Comparison of ENCODE assay signal across 16 cellular contexts in genomic region chr12:75750950-75751349, GRCh38.
DNase-seq lines count a peak whose midpoint lies in the region; ATAC-seq and TF ChIP-seq lines count a peak whose summit lies in the region.
"Had no signal": no experiment of that assay in that cellular context is flagged by ENCODE, and none has a peak within 500 bp of the region (broad histone marks: within the 10 kb centered on the region; RNA-seq: fewer than 3 reads in every experiment).

No MANE protein-coding gene starts in this region.

- TF ChIP-seq CTCF in SK-N-SH (IDR thresholded peaks at IDR 0.05) (no peak), fibroblast of the aortic adventitia (IDR thresholded peaks at IDR 0.05; ENCODE audit: insufficient read depth, low read length) (no peak), osteocyte (IDR thresholded peaks at IDR 0.05) (no peak), RWPE1 (conservative IDR thresholded peaks at IDR 0.05; ENCODE audit: low read depth) (no peak)

- H3K4me3 ChIP-seq in SK-N-SH (ENCODE audit: low read depth in 2 of 2, low read length in 1 of 2) (no peak overlapping the region), fibroblast of the aortic adventitia (ENCODE audit: low read depth, low read length) (no peak overlapping the region), right cardiac atrium (ENCODE audit: low read length) (no peak overlapping the region)

- H3K36me3 Mint-ChIP-seq in osteocyte (ENCODE audit: unreplicated experiment) = no peaks in the 10 kb centered on the region
- no peaks in the 10 kb centered on the region for H3K36me3 Mint-ChIP-seq in stimulated activated effector memory CD8-positive, alpha-beta T cell treated with anti-CD3 and anti-CD28 coated beads, Interleukin-12 subunit alpha, Interleukin-12 subunit beta, amount 100 ng/mL, for 72 hours
- H3K36me3 Mint-ChIP-seq: CD4-positive, alpha-beta memory T cell; WTC11 had no signal

- H3K9me3 ChIP-seq in SK-N-SH (no peaks in the 10 kb centered on the region), right cardiac atrium (ENCODE audit: control insufficient read depth, low read length) (no peaks in the 10 kb centered on the region)

- peak overlapping the region; percentile 27; the same call in 1 of the 2 replicates for H3K4me2 ChIP-seq in SK-N-SH

- no peaks in the 10 kb centered on the region for H3K9me2 ChIP-seq in SK-N-SH

- CTCF ChIA-PET in SK-N-SH (lab: Yijun Ruan, JAX) (no interaction called here), RWPE1 (lab: Yijun Ruan, JAX) (interaction anchor here (0.5 kb wide), 1 partner anchor 247 kb away, joined by 3 read pairs; no protein-coding TSS in a partner anchor)

- POLR2A ChIA-PET in SK-N-SH (lab: Yijun Ruan, JAX) (no interaction called here), RWPE1 (lab: Yijun Ruan, JAX; ENCODE audit: low non-redundant PET) (no interaction called here)

- intact Hi-C loops in right cardiac atrium (cut with DNase I) = no loop called here

- H3F3A ChIP-seq in SK-N-SH (replicated peaks; ENCODE audit: insufficient read depth) = peaks cover 15% of the 10 kb centered on the region

- H3K27ac ChIP-seq in SK-N-SH (ENCODE audit: low read depth in 2 of 2, low read length in 1 of 2) = peak overlapping the region; percentile 65 to 72; a peak in 3 of 4 replicates
- no peak overlapping the region for H3K27ac ChIP-seq in RWPE1
- no peak overlapping the region for H3K27ac ChIP-seq in right cardiac atrium (ENCODE audit: low read length)

- no peaks in the 10 kb centered on the region for H3K36me3 ChIP-seq in SK-N-SH (replicated peaks in 1 of 2; ENCODE audit: control insufficient read depth in 1 of 2, insufficient read depth in 2 of 2, low read length in 1 of 2)

- H3K4me1 Mint-ChIP-seq in osteocyte (ENCODE audit: unreplicated experiment) = peaks cover 49% of the 10 kb centered on the region
- peaks cover 15% of the 10 kb centered on the region for H3K4me1 Mint-ChIP-seq in stimulated activated effector memory CD8-positive, alpha-beta T cell treated with anti-CD3 and anti-CD28 coated beads, Interleukin-12 subunit alpha, Interleukin-12 subunit beta, amount 100 ng/mL, for 72 hours

- H3K4me1 ChIP-seq in SK-N-SH (ENCODE audit: control insufficient read depth in 1 of 2, insufficient read depth in 2 of 2, low read depth in 1 of 2, low read length in 1 of 2) (peaks cover 0 to 7% of the 10 kb centered on the region in 2 experiments; a peak in 2 of 4 replicates), right cardiac atrium (ENCODE audit: control insufficient read depth, insufficient read depth, low read length) (no peaks in the 10 kb centered on the region)

- peak; percentile 71 for DNase-seq in COLO829 (ENCODE audit: low spot score)
- no peak for DNase-seq in SK-N-SH
- peak; percentile 97 for DNase-seq in fibroblast of the aortic adventitia (ENCODE audit: low read depth)
- no peak for DNase-seq in osteocyte (ENCODE audit: extremely low spot score, unreplicated experiment)
- no peak for DNase-seq in RWPE1 (ENCODE audit: low spot score)
- no peak for DNase-seq in stimulated activated effector memory CD8-positive, alpha-beta T cell treated with anti-CD3 and anti-CD28 coated beads, Interleukin-12 subunit alpha, Interleukin-12 subunit beta, amount 100 ng/mL, for 72 hours (ENCODE audit: low spot score in 2 of 2)
- no peak for DNase-seq in right cardiac atrium
- DNase-seq in germinal center (ENCODE audit: low spot score) = no peak
- DNase-seq: activated T-cell treated with anti-CD3 and anti-CD28 coated beads, Interleukin-2, amount 50 U/mL, for 1 hour; anterior cingulate cortex; CD4-positive, alpha-beta memory T cell; NCI-H1092; NCI-H69; SHP77 had no signal

- H3K27me3 Mint-ChIP-seq in osteocyte (ENCODE audit: unreplicated experiment) = peaks cover under 1% of the 10 kb centered on the region
- H3K27me3 Mint-ChIP-seq: CD4-positive, alpha-beta memory T cell had no signal

- peak overlapping the region; percentile 5; the same call in 1 of the 2 replicates for H3K9ac ChIP-seq in SK-N-SH

- H3K27ac Mint-ChIP-seq in osteocyte (ENCODE audit: unreplicated experiment) = peak overlapping the region; percentile 85
- H3K27ac Mint-ChIP-seq in stimulated activated effector memory CD8-positive, alpha-beta T cell treated with anti-CD3 and anti-CD28 coated beads, Interleukin-12 subunit alpha, Interleukin-12 subunit beta, amount 100 ng/mL, for 72 hours = no peak overlapping the region
- H3K27ac Mint-ChIP-seq: CD4-positive, alpha-beta memory T cell; WTC11 had no signal

- WGBS in SK-N-SH (ENCODE audit: low lambda C conversion rate) = 25% methylated on average over 2 of the region's 2 CpGs
- 44% methylated on average over 2 of the region's 2 CpGs for WGBS in right cardiac atrium

- no peaks in the 10 kb centered on the region for H3K9me3 Mint-ChIP-seq in osteocyte (ENCODE audit: unreplicated experiment)
- H3K9me3 Mint-ChIP-seq in stimulated activated effector memory CD8-positive, alpha-beta T cell treated with anti-CD3 and anti-CD28 coated beads, Interleukin-12 subunit alpha, Interleukin-12 subunit beta, amount 100 ng/mL, for 72 hours = no peaks in the 10 kb centered on the region

- TF ChIP-seq RAD21 in SK-N-SH (IDR thresholded peaks at IDR 0.05; ENCODE audit: low read length) = no peak

- H3K4me3 Mint-ChIP-seq in osteocyte (ENCODE audit: unreplicated experiment) = peak overlapping the region; percentile 51
- no peak overlapping the region for H3K4me3 Mint-ChIP-seq in stimulated activated effector memory CD8-positive, alpha-beta T cell treated with anti-CD3 and anti-CD28 coated beads, Interleukin-12 subunit alpha, Interleukin-12 subunit beta, amount 100 ng/mL, for 72 hours
- H3K4me3 Mint-ChIP-seq: CD4-positive, alpha-beta memory T cell; neural crest cell; WTC11 had no signal

- TF ChIP-seq EP300 in SK-N-SH (IDR thresholded peaks at IDR 0.05; ENCODE audit: borderline replicate concordance in 1 of 2, low read depth in 1 of 2, low read length in 1 of 2) = 0 out of 4 replicates have a peak, but pooled peaks of 1 of the 2 experiments have one; percentile 21

- no peaks in the 10 kb centered on the region for H3K79me2 ChIP-seq in SK-N-SH (ENCODE audit: insufficient read depth)

- peak overlapping the region; percentile 52; the same call in 1 of the 2 replicates for H2AFZ ChIP-seq in SK-N-SH (ENCODE audit: low read depth)

- H3K27me3 ChIP-seq in SK-N-SH (ENCODE audit: insufficient read depth) (no peaks in the 10 kb centered on the region), right cardiac atrium (ENCODE audit: control insufficient read depth, insufficient read depth) (no peaks in the 10 kb centered on the region)

- no peak for ATAC-seq in stimulated activated effector memory CD8-positive, alpha-beta T cell treated with anti-CD3 and anti-CD28 coated beads, Interleukin-12 subunit alpha, Interleukin-12 subunit beta, amount 100 ng/mL, for 72 hours
- no peak for ATAC-seq in right cardiac atrium
- ATAC-seq: WTC11 had no signal

- no peaks in the 10 kb centered on the region for H4K20me1 ChIP-seq in SK-N-SH (ENCODE audit: insufficient read depth)

TF ChIP-seq in SK-N-SH, 30 proteins besides CTCF, POLR2A, EP300 and RAD21 (continues in another document):
- TF ChIP-seq RFX5 (IDR thresholded peaks at IDR 0.05; ENCODE audit: low read length) (no peak), EZH2phosphoT487 (IDR thresholded peaks at IDR 0.05; ENCODE audit: borderline replicate concordance, low read depth) (no peak), TEAD4 (IDR thresholded peaks at IDR 0.05; ENCODE audit: borderline replicate concordance, insufficient read depth) (peak; percentile 65; the same call in 1 of the 2 replicates), NFIC (IDR thresholded peaks at IDR 0.05; ENCODE audit: borderline replicate concordance) (peak; percentile 35), TCF12 (IDR thresholded peaks at IDR 0.05) (0 out of 2 replicates have a peak, but pooled peaks have one; percentile 38), GATA2 (CRISPR knock-in tag; IDR thresholded peaks at IDR 0.05) (no peak), USF2 (IDR thresholded peaks at IDR 0.05; ENCODE audit: borderline replicate concordance, low read depth, low read length) (no peak)
- TF ChIP-seq, protein P1, sequence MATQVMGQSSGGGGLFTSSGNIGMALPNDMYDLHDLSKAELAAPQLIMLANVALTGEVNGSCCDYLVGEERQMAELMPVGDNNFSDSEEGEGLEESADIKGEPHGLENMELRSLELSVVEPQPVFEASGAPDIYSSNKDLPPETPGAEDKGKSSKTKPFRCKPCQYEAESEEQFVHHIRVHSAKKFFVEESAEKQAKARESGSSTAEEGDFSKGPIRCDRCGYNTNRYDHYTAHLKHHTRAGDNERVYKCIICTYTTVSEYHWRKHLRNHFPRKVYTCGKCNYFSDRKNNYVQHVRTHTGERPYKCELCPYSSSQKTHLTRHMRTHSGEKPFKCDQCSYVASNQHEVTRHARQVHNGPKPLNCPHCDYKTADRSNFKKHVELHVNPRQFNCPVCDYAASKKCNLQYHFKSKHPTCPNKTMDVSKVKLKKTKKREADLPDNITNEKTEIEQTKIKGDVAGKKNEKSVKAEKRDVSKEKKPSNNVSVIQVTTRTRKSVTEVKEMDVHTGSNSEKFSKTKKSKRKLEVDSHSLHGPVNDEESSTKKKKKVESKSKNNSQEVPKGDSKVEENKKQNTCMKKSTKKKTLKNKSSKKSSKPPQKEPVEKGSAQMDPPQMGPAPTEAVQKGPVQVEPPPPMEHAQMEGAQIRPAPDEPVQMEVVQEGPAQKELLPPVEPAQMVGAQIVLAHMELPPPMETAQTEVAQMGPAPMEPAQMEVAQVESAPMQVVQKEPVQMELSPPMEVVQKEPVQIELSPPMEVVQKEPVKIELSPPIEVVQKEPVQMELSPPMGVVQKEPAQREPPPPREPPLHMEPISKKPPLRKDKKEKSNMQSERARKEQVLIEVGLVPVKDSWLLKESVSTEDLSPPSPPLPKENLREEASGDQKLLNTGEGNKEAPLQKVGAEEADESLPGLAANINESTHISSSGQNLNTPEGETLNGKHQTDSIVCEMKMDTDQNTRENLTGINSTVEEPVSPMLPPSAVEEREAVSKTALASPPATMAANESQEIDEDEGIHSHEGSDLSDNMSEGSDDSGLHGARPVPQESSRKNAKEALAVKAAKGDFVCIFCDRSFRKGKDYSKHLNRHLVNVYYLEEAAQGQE (IDR thresholded peaks at IDR 0.05; ENCODE audit: low read depth, low read length) = no peak
- TF ChIP-seq, protein P2, sequence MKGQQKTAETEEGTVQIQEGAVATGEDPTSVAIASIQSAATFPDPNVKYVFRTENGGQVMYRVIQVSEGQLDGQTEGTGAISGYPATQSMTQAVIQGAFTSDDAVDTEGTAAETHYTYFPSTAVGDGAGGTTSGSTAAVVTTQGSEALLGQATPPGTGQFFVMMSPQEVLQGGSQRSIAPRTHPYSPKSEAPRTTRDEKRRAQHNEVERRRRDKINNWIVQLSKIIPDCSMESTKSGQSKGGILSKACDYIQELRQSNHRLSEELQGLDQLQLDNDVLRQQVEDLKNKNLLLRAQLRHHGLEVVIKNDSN (IDR thresholded peaks at IDR 0.05; ENCODE audit: borderline replicate concordance, low read depth) = no peak

Comparison
In these comparisons a context has a peak if more than half of its experiments do, and no peak if none do; other contexts are left out.
1. DNase-seq: peak in COLO829 (single experiment) and fibroblast of the aortic adventitia (single experiment); none in SK-N-SH (single experiment), osteocyte (single experiment), RWPE1 (single experiment), stimulated activated effector memory CD8-positive, alpha-beta T cell treated with anti-CD3 and anti-CD28 coated beads, Interleukin-12 subunit alpha, Interleukin-12 subunit beta, amount 100 ng/mL, for 72 hours (0 of 2), right cardiac atrium (0 of 3) and germinal center (single experiment).
2. H3K27ac ChIP-seq: peak in SK-N-SH (2 of 2); none in RWPE1 (single experiment) and right cardiac atrium (single experiment).